Comparison of ENCODE assay signal across 1 cellular context in genomic region chr3:78972617-78973301, GRCh38.
TF ChIP-seq lines count a peak whose summit lies in the region.

No MANE protein-coding gene starts in this region.

TF ChIP-seq in GM12878, 131 proteins besides CTCF, POLR2A, EP300 and RAD21:
- TF ChIP-seq, protein P1, sequence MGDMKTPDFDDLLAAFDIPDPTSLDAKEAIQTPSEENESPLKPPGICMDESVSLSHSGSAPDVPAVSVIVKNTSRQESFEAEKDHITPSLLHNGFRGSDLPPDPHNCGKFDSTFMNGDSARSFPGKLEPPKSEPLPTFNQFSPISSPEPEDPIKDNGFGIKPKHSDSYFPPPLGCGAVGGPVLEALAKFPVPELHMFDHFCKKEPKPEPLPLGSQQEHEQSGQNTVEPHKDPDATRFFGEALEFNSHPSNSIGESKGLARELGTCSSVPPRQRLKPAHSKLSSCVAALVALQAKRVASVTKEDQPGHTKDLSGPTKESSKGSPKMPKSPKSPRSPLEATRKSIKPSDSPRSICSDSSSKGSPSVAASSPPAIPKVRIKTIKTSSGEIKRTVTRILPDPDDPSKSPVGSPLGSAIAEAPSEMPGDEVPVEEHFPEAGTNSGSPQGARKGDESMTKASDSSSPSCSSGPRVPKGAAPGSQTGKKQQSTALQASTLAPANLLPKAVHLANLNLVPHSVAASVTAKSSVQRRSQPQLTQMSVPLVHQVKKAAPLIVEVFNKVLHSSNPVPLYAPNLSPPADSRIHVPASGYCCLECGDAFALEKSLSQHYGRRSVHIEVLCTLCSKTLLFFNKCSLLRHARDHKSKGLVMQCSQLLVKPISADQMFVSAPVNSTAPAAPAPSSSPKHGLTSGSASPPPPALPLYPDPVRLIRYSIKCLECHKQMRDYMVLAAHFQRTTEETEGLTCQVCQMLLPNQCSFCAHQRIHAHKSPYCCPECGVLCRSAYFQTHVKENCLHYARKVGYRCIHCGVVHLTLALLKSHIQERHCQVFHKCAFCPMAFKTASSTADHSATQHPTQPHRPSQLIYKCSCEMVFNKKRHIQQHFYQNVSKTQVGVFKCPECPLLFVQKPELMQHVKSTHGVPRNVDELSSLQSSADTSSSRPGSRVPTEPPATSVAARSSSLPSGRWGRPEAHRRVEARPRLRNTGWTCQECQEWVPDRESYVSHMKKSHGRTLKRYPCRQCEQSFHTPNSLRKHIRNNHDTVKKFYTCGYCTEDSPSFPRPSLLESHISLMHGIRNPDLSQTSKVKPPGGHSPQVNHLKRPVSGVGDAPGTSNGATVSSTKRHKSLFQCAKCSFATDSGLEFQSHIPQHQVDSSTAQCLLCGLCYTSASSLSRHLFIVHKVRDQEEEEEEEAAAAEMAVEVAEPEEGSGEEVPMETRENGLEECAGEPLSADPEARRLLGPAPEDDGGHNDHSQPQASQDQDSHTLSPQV (IDR thresholded peaks at IDR 0.05) = no peak
- TF ChIP-seq IKZF1 (conservative IDR thresholded peaks at IDR 0.05) = 0 out of 2 replicates have a peak, but pooled peaks have one; percentile 11
